ENCODE assay signal across 8 cellular contexts in genomic region chr3:45592830-45593707, GRCh38. TPM values are rescaled to one million over a fixed set of nuclear protein-coding genes. Genes with fewer than 3 reads are reported as not detected.
DNase-seq lines count a peak whose midpoint lies in the region; ATAC-seq and TF ChIP-seq lines count a peak whose summit lies in the region.

No MANE protein-coding gene starts in this region.

- peaks cover 17% of the 10 kb centered on the region for H3K36me3 Mint-ChIP-seq in HFFc6 (ENCODE audit: low read depth)

- peak overlapping the region; percentile 82 for H3K27ac Mint-ChIP-seq in HFFc6

- peak overlapping the region; percentile 73 for H3K4me3 Mint-ChIP-seq in HFFc6

- DNase-seq in CD1c-positive myeloid dendritic cell (ENCODE audit: extremely low spot score): peak; percentile 93
- peak; percentile 94 for DNase-seq in HFFc6
- peak; percentile 83 for DNase-seq in NCI-H526 treated with DMSO at 0.1 percent for 48 hours (lab: John Stamatoyannopoulos, UW)
- peak; percentile 57 to 60 for DNase-seq in activated CD4-positive, alpha-beta T cell treated with anti-CD3 and anti-CD28 coated beads, Interleukin-2, amount 50 U/mL, for 4 hours
- DNase-seq in dermis blood vessel endothelial cell: peak; percentile 96
- peak; percentile 95 for DNase-seq in left lobe of liver (ENCODE audit: low spot score)
- DNase-seq in stimulated activated CD4-positive, alpha-beta T cell treated with anti-CD3 and anti-CD28 coated beads, Interleukin-1b, Interleukin-23, amount 100 ng/mL, for 48 hours: peak; percentile 71

- ATAC-seq in left lobe of liver: peak; percentile 83
- ATAC-seq in GM19395 (IDR thresholded peaks at IDR 0.05; ENCODE audit: unreplicated experiment): no peak

- TF ChIP-seq CTCF in HFFc6 (IDR thresholded peaks at IDR 0.05): peak; percentile 88

- no peaks in the 10 kb centered on the region for H3K27me3 Mint-ChIP-seq in HFFc6 (ENCODE audit: insufficient read depth)

- H3K9me3 Mint-ChIP-seq in HFFc6: no peaks in the 10 kb centered on the region

- H3K4me1 Mint-ChIP-seq in HFFc6 (ENCODE audit: low read depth): peaks cover 52% of the 10 kb centered on the region

RNA-seq across cellular contexts. Expression of gene LIMD1, which starts 1.5 kb away (rescaled TPM):
- 10 to 100 TPM; 25.0 to 34.8 (median 27.2) TPM for total RNA-seq in HFFc6 (2021; fragmentation: NEBNext Ultra II Directional; extraction: Animal tissue kit (Norgen Biotek cat#: 25700))
- 18.7 and 28.0 TPM in 2 replicates for total RNA-seq in dermis blood vessel endothelial cell
- 30.7 TPM for total RNA-seq in left lobe of liver
